ENCODE assay signal across 22 cellular contexts in the genomic region with DNA sequence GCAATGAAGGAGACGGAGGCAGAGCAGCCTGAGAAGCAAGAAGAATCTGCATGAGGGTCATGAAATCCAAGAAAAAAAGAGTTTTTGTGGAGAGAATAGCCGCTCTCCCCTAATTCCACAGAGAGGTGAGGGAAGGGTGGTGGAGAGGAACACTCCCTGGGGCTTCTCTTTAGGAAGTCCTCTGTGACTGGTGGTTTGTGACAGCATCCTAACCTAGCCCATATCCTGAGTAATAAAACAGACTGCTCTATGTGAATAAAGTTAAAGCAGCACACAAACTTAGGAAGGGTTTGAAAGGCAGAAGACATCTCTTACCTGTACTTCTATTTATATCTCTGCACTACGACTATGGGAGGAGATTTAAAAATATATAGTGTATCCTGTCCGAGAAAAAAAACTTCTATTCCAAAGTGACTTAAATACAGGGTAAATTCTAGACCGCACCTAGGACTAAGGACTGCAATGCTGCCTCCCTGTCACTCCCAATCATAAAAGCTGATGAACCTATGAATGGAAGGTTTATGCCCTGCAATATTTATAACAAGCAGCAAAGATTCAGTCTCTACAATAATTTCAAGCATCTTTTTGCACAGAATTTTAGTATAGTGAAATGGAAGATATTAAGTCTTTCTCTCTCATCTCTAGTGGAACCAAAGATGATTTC. TPM values are rescaled to one million over a fixed set of nuclear protein-coding genes. Genes with fewer than 3 reads are reported as not detected.
"Had no signal": no experiment of that assay in that cellular context is flagged by ENCODE, and none has a peak within 500 bp of the region (broad histone marks: within the 10 kb centered on the region; RNA-seq: fewer than 3 reads in every experiment).

No MANE protein-coding gene starts in this region.

- DNase-seq: activated CD4-positive, alpha-beta T cell treated with anti-CD3 and anti-CD28 coated beads, Interleukin-2, amount 50 U/mL, for 48 hours; central memory CD4-positive, alpha-beta T cell; effector memory CD4-positive, alpha-beta T cell; foreskin melanocyte; glutamatergic neuron; midbrain; posterior cingulate gyrus; small intestine; stimulated activated CD4-positive, alpha-beta T cell treated with anti-CD3 and anti-CD28 coated beads, Interleukin-2, amount 100 ng/mL, for 24 hours; stomach; T-cell; T-helper 9 cell had no signal

- H3K27ac ChIP-seq: hepatocyte, stomach, suprapubic skin, tibial nerve had no signal

- H3K4me2 ChIP-seq: hepatocyte had no signal

- H3K4me3 ChIP-seq: hepatocyte, stomach, suprapubic skin, tibial nerve had no signal

- H3K27ac Mint-ChIP-seq: activated naive CD4-positive, alpha-beta T cell treated with anti-CD3 and anti-CD28 coated beads, Interleukin-2, amount 50 U/mL, for 72 hours; stimulated activated effector memory CD8-positive, alpha-beta T cell treated with anti-CD3 and anti-CD28 coated beads, Interleukin-12 subunit alpha, Interleukin-12 subunit beta, amount 100 ng/mL, for 72 hours; T-cell; WTC11 had no signal

- H3K36me3 Mint-ChIP-seq: T-cell, WTC11 had no signal

- H2AFZ ChIP-seq: hepatocyte had no signal

- H3K36me3 ChIP-seq: stomach, suprapubic skin, tibial nerve had no signal

- H3K4me1 ChIP-seq: stomach, suprapubic skin, tibial nerve had no signal

- H3K4me1 Mint-ChIP-seq: neural crest cell, T-cell had no signal

- ATAC-seq: activated naive CD4-positive, alpha-beta T cell treated with anti-CD3 and anti-CD28 coated beads, Interleukin-2, amount 50 U/mL, for 72 hours; sciatic nerve; stimulated activated effector memory CD8-positive, alpha-beta T cell treated with anti-CD3 and anti-CD28 coated beads, Interleukin-12 subunit alpha, Interleukin-12 subunit beta, amount 100 ng/mL, for 72 hours; T-cell; WTC11 had no signal

- FAIRE-seq: astrocyte, small intestine, urothelium cell line had no signal

- H3K4me3 Mint-ChIP-seq: neural crest cell; stimulated activated effector memory CD8-positive, alpha-beta T cell treated with anti-CD3 and anti-CD28 coated beads, Interleukin-12 subunit alpha, Interleukin-12 subunit beta, amount 100 ng/mL, for 72 hours; T-cell; WTC11 had no signal

- H3K79me2 ChIP-seq: hepatocyte had no signal

- H3K9me3 ChIP-seq: stomach, suprapubic skin, tibial nerve had no signal

- H3K27me3 ChIP-seq: hepatocyte, stomach, suprapubic skin, tibial nerve had no signal

- H3K9me3 Mint-ChIP-seq: neural crest cell; stimulated activated effector memory CD8-positive, alpha-beta T cell treated with anti-CD3 and anti-CD28 coated beads, Interleukin-12 subunit alpha, Interleukin-12 subunit beta, amount 100 ng/mL, for 72 hours; T-cell had no signal

RNA-seq across cellular contexts. Expression of gene ATP8B4, which starts 22.7 kb away (rescaled TPM):
- total RNA-seq: neural crest cell had no signal
